Comparison of ENCODE assay signal across 8 cellular contexts in genomic region chr17:20435166-20435565, GRCh38. TPM values are rescaled to one million over a fixed set of nuclear protein-coding genes. Genes with fewer than 3 reads are reported as not detected.
"Had no signal": no experiment of that assay in that cellular context is flagged by ENCODE, and none has a peak within 500 bp of the region (broad histone marks: within the 10 kb centered on the region; RNA-seq: fewer than 3 reads in every experiment).

No MANE protein-coding gene starts in this region.

RNA-seq across cellular contexts. Expression of gene LGALS9B, which starts 32.2 kb away (rescaled TPM):
- total RNA-seq: OCI-LY7, PC-3, Right ventricle myocardium inferior, Right ventricle myocardium superior, RPMI7951, SJCRH30, SJSA1, SK-MEL-5 had no signal
